In genomic region chr7:101912711-101913110, GRCh38 we compare ENCODE assay signal across 1 cellular context.
A peak's percentile ranks its signal among the peaks of the same experiment; 100 is the strongest.
TF ChIP-seq lines count a peak whose summit lies in the region.

No MANE protein-coding gene starts in this region.

TF ChIP-seq in K562, 482 proteins besides CTCF, POLR2A, EP300 and RAD21 (continued from another document and continues in another):
- TF ChIP-seq, protein P1, sequence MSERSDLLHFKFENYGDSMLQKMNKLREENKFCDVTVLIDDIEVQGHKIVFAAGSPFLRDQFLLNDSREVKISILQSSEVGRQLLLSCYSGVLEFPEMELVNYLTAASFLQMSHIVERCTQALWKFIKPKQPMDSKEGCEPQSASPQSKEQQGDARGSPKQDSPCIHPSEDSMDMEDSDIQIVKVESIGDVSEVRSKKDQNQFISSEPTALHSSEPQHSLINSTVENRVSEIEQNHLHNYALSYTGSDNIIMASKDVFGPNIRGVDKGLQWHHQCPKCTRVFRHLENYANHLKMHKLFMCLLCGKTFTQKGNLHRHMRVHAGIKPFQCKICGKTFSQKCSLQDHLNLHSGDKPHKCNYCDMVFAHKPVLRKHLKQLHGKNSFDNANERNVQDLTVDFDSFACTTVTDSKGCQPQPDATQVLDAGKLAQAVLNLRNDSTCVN (CRISPR knock-in tag; IDR thresholded peaks at IDR 0.05) = no peak
- TF ChIP-seq IFI16 (CRISPR knock-in tag; IDR thresholded peaks at IDR 0.05) (no peak), PML (IDR thresholded peaks at IDR 0.05; ENCODE audit: low read length) (no peak), DEAF1 (CRISPR knock-in tag; IDR thresholded peaks at IDR 0.05) (no peak), RAD51 (IDR thresholded peaks at IDR 0.05; ENCODE audit: borderline replicate concordance, low read depth) (peak; percentile 21; the same call in 1 of the 2 replicates), ILF3 (IDR thresholded peaks at IDR 0.05; ENCODE audit: borderline replicate concordance) (no peak), NBN (IDR thresholded peaks at IDR 0.05; ENCODE audit: low read depth) (no peak), RHOXF2B (CRISPR knock-in tag; conservative IDR thresholded peaks at IDR 0.05) (no peak), SREBF2 (CRISPR knock-in tag; IDR thresholded peaks at IDR 0.05) (no peak), HDAC2 (IDR thresholded peaks at IDR 0.05) (no peak), TFE3 (CRISPR knock-in tag; IDR thresholded peaks at IDR 0.05) (no peak), ZNF76 (CRISPR knock-in tag; IDR thresholded peaks at IDR 0.05; ENCODE audit: borderline replicate concordance) (no peak), HLTF (IDR thresholded peaks at IDR 0.05) (no peak), FIP1L1 (IDR thresholded peaks at IDR 0.05; ENCODE audit: low read depth, low read length, poor library complexity, severe bottlenecking) (no peak), ZNF444 (CRISPR knock-in tag; IDR thresholded peaks at IDR 0.05) (no peak), PHTF2 (CRISPR knock-in tag; IDR thresholded peaks at IDR 0.05) (no peak), ZBTB7A (IDR thresholded peaks at IDR 0.05; ENCODE audit: borderline replicate concordance, control insufficient read depth, low read depth, low read length) (peak; percentile 45; the same call in 1 of the 2 replicates), ZNF3 (CRISPR knock-in tag; IDR thresholded peaks at IDR 0.05) (no peak), ZNF431 (CRISPR knock-in tag; IDR thresholded peaks at IDR 0.05) (no peak), PYGO2 (tag; IDR thresholded peaks at IDR 0.05) (no peak), LCOR (CRISPR knock-in tag; IDR thresholded peaks at IDR 0.05) (no peak), RBM34 (IDR thresholded peaks at IDR 0.05; ENCODE audit: borderline replicate concordance, insufficient read depth, low read length) (no peak), MNT (conservative IDR thresholded peaks at IDR 0.05) (no peak), DDX20 (tag; IDR thresholded peaks at IDR 0.05; ENCODE audit: low read depth) (no peak), POLR2H (tag; IDR thresholded peaks at IDR 0.05; ENCODE audit: low read depth) (no peak), TAF9B (IDR thresholded peaks at IDR 0.05; ENCODE audit: partially characterized antibody) (no peak), ZNF174 (CRISPR knock-in tag; IDR thresholded peaks at IDR 0.05) (no peak), KLF13 (tag; IDR thresholded peaks at IDR 0.05; ENCODE audit: borderline replicate concordance, low read depth) (no peak), ATF4 (CRISPR knock-in tag; IDR thresholded peaks at IDR 0.05) (no peak), ZBTB2 (IDR thresholded peaks at IDR 0.05) (no peak), ELF2 (CRISPR knock-in tag; IDR thresholded peaks at IDR 0.05) (no peak), ZBTB33 (CRISPR knock-in tag; IDR thresholded peaks at IDR 0.05) (no peak), BRD4 (IDR thresholded peaks at IDR 0.05) (no peak), MAZ (CRISPR knock-in tag; conservative IDR thresholded peaks at IDR 0.05 in 1 of 2, IDR thresholded peaks at IDR 0.05 in 1 of 2) (no peak), ZNF668 (CRISPR knock-in tag; IDR thresholded peaks at IDR 0.05) (no peak), ZNF589 (CRISPR knock-in tag; IDR thresholded peaks at IDR 0.05; ENCODE audit: low read depth) (peak; percentile 42; the same call in 1 of the 2 replicates), CREBBP (IDR thresholded peaks at IDR 0.05; ENCODE audit: low read depth, low read length) (no peak), RCOR1 (IDR thresholded peaks at IDR 0.05; ENCODE audit: borderline replicate concordance in 1 of 2, low read depth in 2 of 2, low read length in 2 of 2) (no peak), ARID1B (IDR thresholded peaks at IDR 0.05) (no peak), TEAD4 (IDR thresholded peaks at IDR 0.05; ENCODE audit: low read length) (no peak), TEAD4 (CRISPR knock-in tag; IDR thresholded peaks at IDR 0.05; ENCODE audit: borderline replicate concordance) (no peak), HCFC1 (IDR thresholded peaks at IDR 0.05; ENCODE audit: low read depth, low read length) (no peak), RBM15 (IDR thresholded peaks at IDR 0.05; ENCODE audit: insufficient read depth, low read length) (no peak), SRSF3 (IDR thresholded peaks at IDR 0.05; ENCODE audit: insufficient read depth, low read length) (no peak), ZNF41 (CRISPR knock-in tag; conservative IDR thresholded peaks at IDR 0.05) (no peak), ZNF143 (CRISPR knock-in tag; IDR thresholded peaks at IDR 0.05) (0 out of 2 replicates have a peak, but pooled peaks have one; percentile 38), ZNF23 (CRISPR knock-in tag; IDR thresholded peaks at IDR 0.05) (no peak), ZNF507 (tag; conservative IDR thresholded peaks at IDR 0.05) (no peak), POLR2B (IDR thresholded peaks at IDR 0.05; ENCODE audit: low read depth, partially characterized antibody) (no peak)
- TF ChIP-seq, protein P2, sequence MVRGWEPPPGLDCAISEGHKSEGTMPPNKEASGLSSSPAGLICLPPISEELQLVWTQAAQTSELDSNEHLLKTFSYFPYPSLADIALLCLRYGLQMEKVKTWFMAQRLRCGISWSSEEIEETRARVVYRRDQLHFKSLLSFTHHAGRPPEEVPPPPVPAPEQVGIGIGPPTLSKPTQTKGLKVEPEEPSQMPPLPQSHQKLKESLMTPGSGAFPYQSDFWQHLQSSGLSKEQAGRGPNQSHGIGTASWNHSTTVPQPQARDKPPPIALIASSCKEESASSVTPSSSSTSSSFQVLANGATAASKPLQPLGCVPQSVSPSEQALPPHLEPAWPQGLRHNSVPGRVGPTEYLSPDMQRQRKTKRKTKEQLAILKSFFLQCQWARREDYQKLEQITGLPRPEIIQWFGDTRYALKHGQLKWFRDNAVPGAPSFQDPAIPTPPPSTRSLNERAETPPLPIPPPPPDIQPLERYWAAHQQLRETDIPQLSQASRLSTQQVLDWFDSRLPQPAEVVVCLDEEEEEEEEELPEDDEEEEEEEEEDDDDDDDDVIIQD (CRISPR knock-in tag; IDR thresholded peaks at IDR 0.05) = 0 out of 2 replicates have a peak, but pooled peaks have one; percentile 1
- TF ChIP-seq, protein P3, sequence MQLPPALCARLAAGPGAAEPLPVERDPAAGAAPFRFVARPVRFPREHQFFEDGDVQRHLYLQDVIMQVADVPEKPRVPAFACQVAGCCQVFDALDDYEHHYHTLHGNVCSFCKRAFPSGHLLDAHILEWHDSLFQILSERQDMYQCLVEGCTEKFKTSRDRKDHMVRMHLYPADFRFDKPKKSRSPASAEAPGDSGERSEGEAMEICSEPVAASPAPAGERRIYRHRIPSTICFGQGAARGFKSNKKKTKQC (CRISPR knock-in tag; IDR thresholded peaks at IDR 0.05) = no peak
- TF ChIP-seq, protein P4, sequence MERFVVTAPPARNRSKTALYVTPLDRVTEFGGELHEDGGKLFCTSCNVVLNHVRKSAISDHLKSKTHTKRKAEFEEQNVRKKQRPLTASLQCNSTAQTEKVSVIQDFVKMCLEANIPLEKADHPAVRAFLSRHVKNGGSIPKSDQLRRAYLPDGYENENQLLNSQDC (CRISPR knock-in tag; IDR thresholded peaks at IDR 0.05) = no peak
- TF ChIP-seq, protein P5, sequence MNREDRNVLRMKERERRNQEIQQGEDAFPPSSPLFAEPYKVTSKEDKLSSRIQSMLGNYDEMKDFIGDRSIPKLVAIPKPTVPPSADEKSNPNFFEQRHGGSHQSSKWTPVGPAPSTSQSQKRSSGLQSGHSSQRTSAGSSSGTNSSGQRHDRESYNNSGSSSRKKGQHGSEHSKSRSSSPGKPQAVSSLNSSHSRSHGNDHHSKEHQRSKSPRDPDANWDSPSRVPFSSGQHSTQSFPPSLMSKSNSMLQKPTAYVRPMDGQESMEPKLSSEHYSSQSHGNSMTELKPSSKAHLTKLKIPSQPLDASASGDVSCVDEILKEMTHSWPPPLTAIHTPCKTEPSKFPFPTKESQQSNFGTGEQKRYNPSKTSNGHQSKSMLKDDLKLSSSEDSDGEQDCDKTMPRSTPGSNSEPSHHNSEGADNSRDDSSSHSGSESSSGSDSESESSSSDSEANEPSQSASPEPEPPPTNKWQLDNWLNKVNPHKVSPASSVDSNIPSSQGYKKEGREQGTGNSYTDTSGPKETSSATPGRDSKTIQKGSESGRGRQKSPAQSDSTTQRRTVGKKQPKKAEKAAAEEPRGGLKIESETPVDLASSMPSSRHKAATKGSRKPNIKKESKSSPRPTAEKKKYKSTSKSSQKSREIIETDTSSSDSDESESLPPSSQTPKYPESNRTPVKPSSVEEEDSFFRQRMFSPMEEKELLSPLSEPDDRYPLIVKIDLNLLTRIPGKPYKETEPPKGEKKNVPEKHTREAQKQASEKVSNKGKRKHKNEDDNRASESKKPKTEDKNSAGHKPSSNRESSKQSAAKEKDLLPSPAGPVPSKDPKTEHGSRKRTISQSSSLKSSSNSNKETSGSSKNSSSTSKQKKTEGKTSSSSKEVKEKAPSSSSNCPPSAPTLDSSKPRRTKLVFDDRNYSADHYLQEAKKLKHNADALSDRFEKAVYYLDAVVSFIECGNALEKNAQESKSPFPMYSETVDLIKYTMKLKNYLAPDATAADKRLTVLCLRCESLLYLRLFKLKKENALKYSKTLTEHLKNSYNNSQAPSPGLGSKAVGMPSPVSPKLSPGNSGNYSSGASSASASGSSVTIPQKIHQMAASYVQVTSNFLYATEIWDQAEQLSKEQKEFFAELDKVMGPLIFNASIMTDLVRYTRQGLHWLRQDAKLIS (CRISPR knock-in tag; IDR thresholded peaks at IDR 0.05) = no peak
